ENCODE assay signal across 1 cellular context in genomic region chr6:111870751-111871064, GRCh38.
TF ChIP-seq lines count a peak whose summit lies in the region.

No MANE protein-coding gene starts in this region.

TF ChIP-seq in HepG2, 621 proteins besides CTCF, POLR2A, EP300 and RAD21 (continued from another document):
- TF ChIP-seq TEAD3 (CRISPR knock-in tag; optimal IDR thresholded peaks at IDR 0.05; ENCODE audit: borderline replicate concordance) (peak; percentile 21), NFKBIZ (CRISPR knock-in tag; IDR thresholded peaks at IDR 0.05) (no peak), MYPOP (CRISPR knock-in tag; IDR thresholded peaks at IDR 0.05) (no peak), ZBTB25 (CRISPR knock-in tag; IDR thresholded peaks at IDR 0.05) (no peak), ZSCAN12 (CRISPR knock-in tag; IDR thresholded peaks at IDR 0.05) (no peak), ZSCAN29 (CRISPR knock-in tag; conservative IDR thresholded peaks at IDR 0.05) (no peak), SRSF9 (IDR thresholded peaks at IDR 0.05; ENCODE audit: borderline replicate concordance, insufficient read depth, low read depth, low read length, poor library complexity, severe bottlenecking) (no peak), ZC3H13 (CRISPR knock-in tag; IDR thresholded peaks at IDR 0.05) (no peak), SIX1 (CRISPR knock-in tag; IDR thresholded peaks at IDR 0.05; ENCODE audit: borderline replicate concordance) (no peak), CHCHD3 (CRISPR knock-in tag; IDR thresholded peaks at IDR 0.05) (no peak), SP1 (IDR thresholded peaks at IDR 0.05) (no peak), SP1 (CRISPR knock-in tag; IDR thresholded peaks at IDR 0.05) (no peak), ISL2 (CRISPR knock-in tag; IDR thresholded peaks at IDR 0.05) (0 out of 2 replicates have a peak, but pooled peaks have one; percentile 17), HOXA5 (CRISPR knock-in tag; IDR thresholded peaks at IDR 0.05) (no peak), ZNF512 (CRISPR knock-in tag; IDR thresholded peaks at IDR 0.05) (no peak), RFXANK (CRISPR knock-in tag; IDR thresholded peaks at IDR 0.05) (no peak)
- TF ChIP-seq, protein P1, sequence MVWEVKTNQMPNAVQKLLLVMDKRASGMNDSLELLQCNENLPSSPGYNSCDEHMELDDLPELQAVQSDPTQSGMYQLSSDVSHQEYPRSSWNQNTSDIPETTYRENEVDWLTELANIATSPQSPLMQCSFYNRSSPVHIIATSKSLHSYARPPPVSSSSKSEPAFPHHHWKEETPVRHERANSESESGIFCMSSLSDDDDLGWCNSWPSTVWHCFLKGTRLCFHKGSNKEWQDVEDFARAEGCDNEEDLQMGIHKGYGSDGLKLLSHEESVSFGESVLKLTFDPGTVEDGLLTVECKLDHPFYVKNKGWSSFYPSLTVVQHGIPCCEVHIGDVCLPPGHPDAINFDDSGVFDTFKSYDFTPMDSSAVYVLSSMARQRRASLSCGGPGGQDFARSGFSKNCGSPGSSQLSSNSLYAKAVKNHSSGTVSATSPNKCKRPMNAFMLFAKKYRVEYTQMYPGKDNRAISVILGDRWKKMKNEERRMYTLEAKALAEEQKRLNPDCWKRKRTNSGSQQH (CRISPR knock-in tag; IDR thresholded peaks at IDR 0.05; ENCODE audit: low read depth), result no peak
- TF ChIP-seq, protein P2, sequence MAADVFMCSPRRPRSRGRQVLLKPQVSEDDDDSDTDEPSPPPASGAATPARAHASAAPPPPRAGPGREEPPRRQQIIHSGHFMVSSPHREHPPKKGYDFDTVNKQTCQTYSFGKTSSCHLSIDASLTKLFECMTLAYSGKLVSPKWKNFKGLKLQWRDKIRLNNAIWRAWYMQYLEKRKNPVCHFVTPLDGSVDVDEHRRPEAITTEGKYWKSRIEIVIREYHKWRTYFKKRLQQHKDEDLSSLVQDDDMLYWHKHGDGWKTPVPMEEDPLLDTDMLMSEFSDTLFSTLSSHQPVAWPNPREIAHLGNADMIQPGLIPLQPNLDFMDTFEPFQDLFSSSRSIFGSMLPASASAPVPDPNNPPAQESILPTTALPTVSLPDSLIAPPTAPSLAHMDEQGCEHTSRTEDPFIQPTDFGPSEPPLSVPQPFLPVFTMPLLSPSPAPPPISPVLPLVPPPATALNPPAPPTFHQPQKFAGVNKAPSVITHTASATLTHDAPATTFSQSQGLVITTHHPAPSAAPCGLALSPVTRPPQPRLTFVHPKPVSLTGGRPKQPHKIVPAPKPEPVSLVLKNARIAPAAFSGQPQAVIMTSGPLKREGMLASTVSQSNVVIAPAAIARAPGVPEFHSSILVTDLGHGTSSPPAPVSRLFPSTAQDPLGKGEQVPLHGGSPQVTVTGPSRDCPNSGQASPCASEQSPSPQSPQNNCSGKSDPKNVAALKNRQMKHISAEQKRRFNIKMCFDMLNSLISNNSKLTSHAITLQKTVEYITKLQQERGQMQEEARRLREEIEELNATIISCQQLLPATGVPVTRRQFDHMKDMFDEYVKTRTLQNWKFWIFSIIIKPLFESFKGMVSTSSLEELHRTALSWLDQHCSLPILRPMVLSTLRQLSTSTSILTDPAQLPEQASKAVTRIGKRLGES (CRISPR knock-in tag; IDR thresholded peaks at IDR 0.05; ENCODE audit: borderline replicate concordance), result no peak
- TF ChIP-seq, protein P3, sequence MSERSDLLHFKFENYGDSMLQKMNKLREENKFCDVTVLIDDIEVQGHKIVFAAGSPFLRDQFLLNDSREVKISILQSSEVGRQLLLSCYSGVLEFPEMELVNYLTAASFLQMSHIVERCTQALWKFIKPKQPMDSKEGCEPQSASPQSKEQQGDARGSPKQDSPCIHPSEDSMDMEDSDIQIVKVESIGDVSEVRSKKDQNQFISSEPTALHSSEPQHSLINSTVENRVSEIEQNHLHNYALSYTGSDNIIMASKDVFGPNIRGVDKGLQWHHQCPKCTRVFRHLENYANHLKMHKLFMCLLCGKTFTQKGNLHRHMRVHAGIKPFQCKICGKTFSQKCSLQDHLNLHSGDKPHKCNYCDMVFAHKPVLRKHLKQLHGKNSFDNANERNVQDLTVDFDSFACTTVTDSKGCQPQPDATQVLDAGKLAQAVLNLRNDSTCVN (CRISPR knock-in tag; IDR thresholded peaks at IDR 0.05; ENCODE audit: borderline replicate concordance), result no peak
- TF ChIP-seq, protein P4, sequence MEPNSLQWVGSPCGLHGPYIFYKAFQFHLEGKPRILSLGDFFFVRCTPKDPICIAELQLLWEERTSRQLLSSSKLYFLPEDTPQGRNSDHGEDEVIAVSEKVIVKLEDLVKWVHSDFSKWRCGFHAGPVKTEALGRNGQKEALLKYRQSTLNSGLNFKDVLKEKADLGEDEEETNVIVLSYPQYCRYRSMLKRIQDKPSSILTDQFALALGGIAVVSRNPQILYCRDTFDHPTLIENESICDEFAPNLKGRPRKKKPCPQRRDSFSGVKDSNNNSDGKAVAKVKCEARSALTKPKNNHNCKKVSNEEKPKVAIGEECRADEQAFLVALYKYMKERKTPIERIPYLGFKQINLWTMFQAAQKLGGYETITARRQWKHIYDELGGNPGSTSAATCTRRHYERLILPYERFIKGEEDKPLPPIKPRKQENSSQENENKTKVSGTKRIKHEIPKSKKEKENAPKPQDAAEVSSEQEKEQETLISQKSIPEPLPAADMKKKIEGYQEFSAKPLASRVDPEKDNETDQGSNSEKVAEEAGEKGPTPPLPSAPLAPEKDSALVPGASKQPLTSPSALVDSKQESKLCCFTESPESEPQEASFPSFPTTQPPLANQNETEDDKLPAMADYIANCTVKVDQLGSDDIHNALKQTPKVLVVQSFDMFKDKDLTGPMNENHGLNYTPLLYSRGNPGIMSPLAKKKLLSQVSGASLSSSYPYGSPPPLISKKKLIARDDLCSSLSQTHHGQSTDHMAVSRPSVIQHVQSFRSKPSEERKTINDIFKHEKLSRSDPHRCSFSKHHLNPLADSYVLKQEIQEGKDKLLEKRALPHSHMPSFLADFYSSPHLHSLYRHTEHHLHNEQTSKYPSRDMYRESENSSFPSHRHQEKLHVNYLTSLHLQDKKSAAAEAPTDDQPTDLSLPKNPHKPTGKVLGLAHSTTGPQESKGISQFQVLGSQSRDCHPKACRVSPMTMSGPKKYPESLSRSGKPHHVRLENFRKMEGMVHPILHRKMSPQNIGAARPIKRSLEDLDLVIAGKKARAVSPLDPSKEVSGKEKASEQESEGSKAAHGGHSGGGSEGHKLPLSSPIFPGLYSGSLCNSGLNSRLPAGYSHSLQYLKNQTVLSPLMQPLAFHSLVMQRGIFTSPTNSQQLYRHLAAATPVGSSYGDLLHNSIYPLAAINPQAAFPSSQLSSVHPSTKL (CRISPR knock-in tag; IDR thresholded peaks at IDR 0.05), result peak; percentile 41; the same call in 1 of the 2 replicates
- TF ChIP-seq, protein P5, sequence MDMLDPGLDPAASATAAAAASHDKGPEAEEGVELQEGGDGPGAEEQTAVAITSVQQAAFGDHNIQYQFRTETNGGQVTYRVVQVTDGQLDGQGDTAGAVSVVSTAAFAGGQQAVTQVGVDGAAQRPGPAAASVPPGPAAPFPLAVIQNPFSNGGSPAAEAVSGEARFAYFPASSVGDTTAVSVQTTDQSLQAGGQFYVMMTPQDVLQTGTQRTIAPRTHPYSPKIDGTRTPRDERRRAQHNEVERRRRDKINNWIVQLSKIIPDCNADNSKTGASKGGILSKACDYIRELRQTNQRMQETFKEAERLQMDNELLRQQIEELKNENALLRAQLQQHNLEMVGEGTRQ (IDR thresholded peaks at IDR 0.05; ENCODE audit: low read depth, low read length), result no peak
- TF ChIP-seq, protein P5 (CRISPR knock-in tag; IDR thresholded peaks at IDR 0.05; ENCODE audit: borderline replicate concordance), result no peak
